In genomic region chr20:52943185-52943841, GRCh38 we compare ENCODE assay signal across 16 cellular contexts. TPM values are rescaled to one million over a fixed set of nuclear protein-coding genes. Genes with fewer than 3 reads are reported as not detected.
A peak's percentile ranks its signal among the peaks of the same experiment; 100 is the strongest.
DNase-seq lines count a peak whose midpoint lies in the region; ATAC-seq and TF ChIP-seq lines count a peak whose summit lies in the region.
"Had no signal": no experiment of that assay in that cellular context is flagged by ENCODE, and none has a peak within 500 bp of the region (broad histone marks: within the 10 kb centered on the region; RNA-seq: fewer than 3 reads in every experiment).

No MANE protein-coding gene starts in this region.

- H4K5ac ChIP-seq in mesendoderm (ENCODE audit: low read length), result no peak overlapping the region

- H3K36me3 Mint-ChIP-seq in activated T-cell treated with anti-CD3 and anti-CD28 coated beads, Interleukin-2, amount 50 U/mL, for 4 hours (ENCODE audit: insufficient read depth), result no peaks in the 10 kb centered on the region
- H3K36me3 Mint-ChIP-seq: naive B cell; stimulated activated effector memory CD8-positive, alpha-beta T cell treated with anti-CD3 and anti-CD28 coated beads, Interleukin-12 subunit alpha, Interleukin-12 subunit beta, amount 100 ng/mL, for 72 hours had no signal

- H3K4me3 Mint-ChIP-seq in activated T-cell treated with anti-CD3 and anti-CD28 coated beads, Interleukin-2, amount 50 U/mL, for 4 hours, result no peak overlapping the region
- H3K4me3 Mint-ChIP-seq: activated CD4-positive, alpha-beta T cell treated with anti-CD3 and anti-CD28 coated beads, Interleukin-2, amount 10 ng/mL, durations not matched to agents 7 days and 5 days; activated T-helper 1 cell treated with anti-CD3 and anti-CD28 coated beads, Interleukin-12 subunit alpha, Interleukin-12 subunit beta, Interleukin-2, Interleukin-4 antibody, amounts not matched to agents 30 ng/mL and 10 ng/mL and 1 ng/mL, durations not matched to agents 14 hours and 24 hours and 36 hours; naive B cell; stimulated activated effector memory CD8-positive, alpha-beta T cell treated with anti-CD3 and anti-CD28 coated beads, Interleukin-12 subunit alpha, Interleukin-12 subunit beta, amount 100 ng/mL, for 72 hours had no signal

- no peak overlapping the region for H2AK5ac ChIP-seq in mesendoderm (ENCODE audit: low read length)

- H3K4me3 ChIP-seq in epithelial cell of esophagus (ENCODE audit: low read length) (no peak overlapping the region), mesendoderm (ENCODE audit: low read length) (no peak overlapping the region), heart left ventricle (no peak overlapping the region)
- H3K4me3 ChIP-seq: BLaER1 treated with 17β-estradiol and CSF1 and Interleukin-3, amounts not matched to agents 10 nM and 100 nM had no signal

- no peak overlapping the region for H2BK15ac ChIP-seq in mesendoderm (replicated peaks; ENCODE audit: low read depth)

- DNase-seq in COLO829 (ENCODE audit: low spot score), result peak; percentile 35
- peak; percentile 12 for DNase-seq in NOMO-1 treated with dmso at 0.1 percent for 144 hours (lab: John Stamatoyannopoulos, UW; ENCODE audit: unreplicated experiment)
- DNase-seq in epithelial cell of esophagus (ENCODE audit: low read depth), result peak; percentile 87
- peak; percentile 19 for DNase-seq in mesendoderm
- no peak for DNase-seq in heart left ventricle
- DNase-seq in stimulated activated CD4-positive, alpha-beta T cell treated with anti-CD3 and anti-CD28 coated beads, Interleukin-2, amount 100 ng/mL, for 48 hours, result no peak
- no peak for DNase-seq in activated T-cell treated with anti-CD3 and anti-CD28 coated beads, Interleukin-2, amount 50 U/mL, for 4 hours
- DNase-seq: activated CD4-positive, alpha-beta T cell treated with anti-CD3 and anti-CD28 coated beads, Interleukin-2, amount 10 ng/mL, durations not matched to agents 7 days and 5 days; kidney; naive B cell; NK-92 treated with Interleukin-12 subunit alpha and Interleukin-12 subunit beta, amount 100 ng/mL, for 24 hours had no signal

- H3K4me1 ChIP-seq in mesendoderm (ENCODE audit: control insufficient read depth, low read depth, low read length) (no peaks in the 10 kb centered on the region), heart left ventricle (no peaks in the 10 kb centered on the region)

- no peaks in the 10 kb centered on the region for H3K4me1 Mint-ChIP-seq in activated T-cell treated with anti-CD3 and anti-CD28 coated beads, Interleukin-2, amount 50 U/mL, for 4 hours (ENCODE audit: low read depth)
- H3K4me1 Mint-ChIP-seq: activated CD4-positive, alpha-beta T cell treated with anti-CD3 and anti-CD28 coated beads, Interleukin-2, amount 10 ng/mL, durations not matched to agents 7 days and 5 days; naive B cell; stimulated activated effector memory CD8-positive, alpha-beta T cell treated with anti-CD3 and anti-CD28 coated beads, Interleukin-12 subunit alpha, Interleukin-12 subunit beta, amount 100 ng/mL, for 72 hours had no signal

- no CpG with 5 or more reads among the region's 2 CpGs for WGBS in mesendoderm (ENCODE audit: extremely low coverage, insufficient coverage, low lambda C conversion rate)
- WGBS in heart left ventricle, 4 donors, result 64 to 87% (median 74%) methylated on average over 2 of the region's 2 CpGs

- H3K27me3 Mint-ChIP-seq in activated T-cell treated with anti-CD3 and anti-CD28 coated beads, Interleukin-2, amount 50 U/mL, for 4 hours (ENCODE audit: low read depth), result no peaks in the 10 kb centered on the region
- H3K27me3 Mint-ChIP-seq: activated CD4-positive, alpha-beta T cell treated with anti-CD3 and anti-CD28 coated beads, Interleukin-2, amount 10 ng/mL, durations not matched to agents 7 days and 5 days had no signal

- TF ChIP-seq POLR2A in heart left ventricle (IDR thresholded peaks at IDR 0.05), result no peak

- no peak overlapping the region for H3K9ac ChIP-seq in mesendoderm (ENCODE audit: low read length)
- H3K9ac ChIP-seq: BLaER1 treated with 17β-estradiol and CSF1 and Interleukin-3, amounts not matched to agents 10 nM and 100 nM had no signal

- H3K27me3 ChIP-seq in mesendoderm (ENCODE audit: insufficient read depth, low read length, poor library complexity) (no peaks in the 10 kb centered on the region), heart left ventricle (no peaks in the 10 kb centered on the region)
- H3K27me3 ChIP-seq: BLaER1 treated with 17β-estradiol and CSF1 and Interleukin-3, amounts not matched to agents 10 nM and 100 nM had no signal

- no peak overlapping the region for H3K56ac ChIP-seq in mesendoderm (ENCODE audit: low read length)

- no peak overlapping the region for H3K18ac ChIP-seq in mesendoderm (ENCODE audit: low read length)

- no peak overlapping the region for H3K27ac ChIP-seq in mesendoderm (ENCODE audit: low read depth, low read length)
- H3K27ac ChIP-seq in heart left ventricle, result no peak overlapping the region

- H4K8ac ChIP-seq in mesendoderm (ENCODE audit: low read depth, low read length), result no peak overlapping the region

- no peaks in the 10 kb centered on the region for H3K79me1 ChIP-seq in mesendoderm (ENCODE audit: low read length)

- H3K79me2 ChIP-seq in mesendoderm (ENCODE audit: control insufficient read depth, insufficient read depth, low read length), result no peaks in the 10 kb centered on the region

- intact Hi-C loops in heart left ventricle (cut with DNase I), result no loop called here

- TF ChIP-seq CTCF in epithelial cell of esophagus (IDR thresholded peaks at IDR 0.05; ENCODE audit: insufficient read depth, low read depth, low read length, missing control alignments) (no peak), heart left ventricle (IDR thresholded peaks at IDR 0.05) (no peak)

- H3K36me3 ChIP-seq in mesendoderm (ENCODE audit: control insufficient read depth, insufficient read depth, low read length) (no peaks in the 10 kb centered on the region), heart left ventricle (no peaks in the 10 kb centered on the region)
- H3K36me3 ChIP-seq: BLaER1 treated with 17β-estradiol and CSF1 and Interleukin-3, amounts not matched to agents 10 nM and 100 nM had no signal

- no peak overlapping the region for H3K4me2 ChIP-seq in mesendoderm (ENCODE audit: low read length)

- no peaks in the 10 kb centered on the region for H3K9me3 Mint-ChIP-seq in activated T-cell treated with anti-CD3 and anti-CD28 coated beads, Interleukin-2, amount 50 U/mL, for 4 hours
- H3K9me3 Mint-ChIP-seq: stimulated activated effector memory CD8-positive, alpha-beta T cell treated with anti-CD3 and anti-CD28 coated beads, Interleukin-12 subunit alpha, Interleukin-12 subunit beta, amount 100 ng/mL, for 72 hours had no signal

- H3K23ac ChIP-seq in mesendoderm (ENCODE audit: low read length), result no peak overlapping the region

- no peak overlapping the region for H2BK5ac ChIP-seq in mesendoderm (ENCODE audit: low read length)

- ATAC-seq in heart left ventricle (no peak), GM19351 (IDR thresholded peaks at IDR 0.05; ENCODE audit: unreplicated experiment) (no peak)
- ATAC-seq in activated T-cell treated with anti-CD3 and anti-CD28 coated beads, Interleukin-2, amount 50 U/mL, for 4 hours, result no peak
- ATAC-seq: stimulated activated effector memory CD8-positive, alpha-beta T cell treated with anti-CD3 and anti-CD28 coated beads, Interleukin-12 subunit alpha, Interleukin-12 subunit beta, amount 100 ng/mL, for 72 hours had no signal

- H3K4ac ChIP-seq in mesendoderm (ENCODE audit: low read depth, low read length), result no peak overlapping the region

- H3K9me3 ChIP-seq in heart left ventricle, result peaks cover 0 to 2% (median 0%) of the 10 kb centered on the region in 12 donors

- H2BK120ac ChIP-seq in mesendoderm (ENCODE audit: low read depth, low read length), result no peak overlapping the region

RNA-seq across cellular contexts. Expression of gene TSHZ2, which starts 28.8 kb away (rescaled TPM):
- polyA plus RNA-seq in mesendoderm (2013, experiment 1 of 2), result 0.03 TPM
- 0.04 TPM for polyA plus RNA-seq in mesendoderm (2013, experiment 2 of 2)
- 10 to 100 TPM in 2 of 9 donors, 1 to 10 TPM in 7; 2.3 to 12.1 (median 5.0) TPM for total RNA-seq in heart left ventricle
- polyA plus RNA-seq in heart left ventricle, result 1 to 10 TPM; 1.8 to 2.3 TPM
- total RNA-seq in activated T-cell treated with anti-CD3 and anti-CD28 coated beads, Interleukin-2, amount 50 U/mL, for 4 hours, result 10 to 100 TPM in 1 of 3 donors, 1 to 10 TPM in 2; 8.1 to 19.3 (median 8.4) TPM
- total RNA-seq: pulmonary artery endothelial cell had no signal

Comparison
In these comparisons a context has a peak if more than half of its experiments do, and no peak if none do; other contexts are left out.
1. DNase-seq: peak in COLO829 (single experiment), NOMO-1 treated with dmso at 0.1 percent for 144 hours (single experiment), epithelial cell of esophagus (single experiment) and mesendoderm (single experiment); none in heart left ventricle (0 of 5), stimulated activated CD4-positive, alpha-beta T cell treated with anti-CD3 and anti-CD28 coated beads, Interleukin-2, amount 100 ng/mL, for 48 hours (0 of 2) and activated T-cell treated with anti-CD3 and anti-CD28 coated beads, Interleukin-2, amount 50 U/mL, for 4 hours (single experiment).